Comparison of ENCODE assay signal across 8 cellular contexts in the genomic region with DNA sequence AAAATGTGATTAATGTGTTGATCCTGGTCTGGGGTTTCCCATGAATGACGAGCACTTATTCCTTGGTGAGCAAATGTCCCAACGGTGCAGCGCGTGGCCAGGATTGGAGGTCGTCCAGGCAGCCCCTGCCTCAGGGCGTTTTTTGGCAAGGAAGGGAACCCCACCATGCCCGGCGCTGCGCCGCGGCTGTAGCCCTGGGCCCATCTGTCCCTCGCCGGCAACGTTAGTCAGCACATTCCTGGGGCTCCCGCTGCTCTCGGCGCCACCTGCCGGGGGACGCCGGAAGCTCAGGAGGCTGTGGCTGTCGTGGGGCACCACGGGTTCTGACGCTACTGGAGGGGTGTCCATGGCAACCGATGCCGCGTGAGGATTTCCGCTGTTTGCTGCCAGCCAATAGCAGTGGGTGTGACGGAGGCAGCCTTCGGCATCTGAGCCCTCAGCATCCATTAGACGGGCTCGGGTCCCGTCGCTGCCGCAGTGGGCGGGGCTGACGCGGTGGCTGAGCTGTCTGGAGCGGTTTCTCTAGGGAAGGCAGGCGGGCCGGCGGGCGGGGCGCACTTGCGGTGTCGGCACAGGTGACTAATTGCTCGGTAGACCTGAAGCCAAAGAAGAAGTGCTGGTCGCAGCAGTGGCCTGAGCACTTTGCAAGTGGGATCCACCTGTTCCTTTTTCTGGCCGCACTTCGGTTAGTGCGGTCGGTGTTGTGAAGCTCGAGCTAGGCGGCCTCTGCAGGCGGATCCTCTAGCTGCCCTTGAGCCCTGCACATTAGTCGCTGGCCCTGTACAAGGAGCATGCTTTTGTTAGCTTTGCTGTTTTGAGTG. TPM values are rescaled to one million over a fixed set of nuclear protein-coding genes. Genes with fewer than 3 reads are reported as not detected.
DNase-seq lines count a peak whose midpoint lies in the region; ATAC-seq, FAIRE-seq and TF ChIP-seq lines count a peak whose summit lies in the region.

No MANE protein-coding gene starts in this region.

- H3K4me1 ChIP-seq in kidney (ENCODE audit: control insufficient read depth in 1 of 2, insufficient read depth in 1 of 2, low read depth in 1 of 2, low read length in 2 of 2) = peaks cover 0 to 5% of the 10 kb centered on the region in 2 donors

- H3K4me3 ChIP-seq in kidney (ENCODE audit: low read length in 2 of 2) = peak overlapping the region; percentile 13 to 53

- peak; percentile 97 for TF ChIP-seq CTCF in kidney (IDR thresholded peaks at IDR 0.05; ENCODE audit: borderline replicate concordance, extremely low read depth, insufficient read depth)

- peak; percentile 99 for DNase-seq in AG20443 (ENCODE audit: low spot score)
- DNase-seq in NCI-H345 treated with DMSO at 0.1 percent for 48 hours (lab: John Stamatoyannopoulos, UW; ENCODE audit: unreplicated experiment) = peak; percentile 97
- peak; percentile 99 for DNase-seq in cerebellum (ENCODE audit: low spot score)
- DNase-seq in kidney = peak; percentile 99
- DNase-seq in stimulated activated CD4-positive, alpha-beta T cell treated with anti-CD3 and anti-CD28 coated beads, Interleukin-15, amount 100 ng/mL, for 24 hours = peak; percentile 100

- peak overlapping the region; percentile 69 to 73 for H3K27ac ChIP-seq in kidney (ENCODE audit: low read depth in 2 of 2, low read length in 2 of 2)

- peak; percentile 74 for FAIRE-seq in kidney (lab: Jason Lieb, UNC)

- ATAC-seq in GM19025 (IDR thresholded peaks at IDR 0.05; ENCODE audit: low read depth, unreplicated experiment) (peak; percentile 96), HG03342 (IDR thresholded peaks at IDR 0.05; ENCODE audit: unreplicated experiment) (peak; percentile 97)
- ATAC-seq in activated CD4-positive, CD25-positive, alpha-beta regulatory T cell treated with anti-CD3 and anti-CD28 coated beads, Interleukin-2, amount 50 U/mL, for 24 hours = peak; percentile 96 to 97

- H3K9me3 ChIP-seq in kidney (ENCODE audit: control insufficient read depth in 1 of 2, low read length in 2 of 2) = no peaks in the 10 kb centered on the region

- peak overlapping the region in 1 of 2 donors; percentile 67 for H3K9ac ChIP-seq in kidney (ENCODE audit: low read length in 2 of 2)

- intact Hi-C loops in kidney (cut with DNase I) = no loop called here

- peaks cover 10 to 33% of the 10 kb centered on the region in 2 donors for H3K36me3 ChIP-seq in kidney (ENCODE audit: control insufficient read depth in 1 of 2, insufficient read depth in 2 of 2, low read length in 2 of 2)

RNA-seq across cellular contexts. Expression of gene RAB35, which starts 29.5 kb away (rescaled TPM):
- total RNA-seq in cerebellum = 21.5 TPM
- 56.1 TPM for total RNA-seq in kidney
- 23.2 TPM for polyA plus RNA-seq in kidney (ENCODE audit: insufficient read depth, low read depth, low replicate concordance)

Comparison
In these comparisons a context has a peak if more than half of its experiments do, and no peak if none do; other contexts are left out.
1. Peak in every context shown above with its lines: DNase-seq, ATAC-seq, H3K4me3 ChIP-seq and H3K27ac ChIP-seq.